Comparison of ENCODE assay signal across 13 cellular contexts in genomic region chr19:49786432-49786831, GRCh38. TPM values are rescaled to one million over a fixed set of nuclear protein-coding genes. Genes with fewer than 3 reads are reported as not detected.
A peak's percentile ranks its signal among the peaks of the same experiment; 100 is the strongest.
DNase-seq lines count a peak whose midpoint lies in the region; ATAC-seq and TF ChIP-seq lines count a peak whose summit lies in the region.
"Had no signal": no experiment of that assay in that cellular context is flagged by ENCODE, and none has a peak within 500 bp of the region (broad histone marks: within the 10 kb centered on the region; RNA-seq: fewer than 3 reads in every experiment).

No MANE protein-coding gene starts in this region.

- H3K9me3 ChIP-seq in AG04450 (ENCODE audit: control insufficient read depth, insufficient read depth, low read length) (peaks cover 3% of the 10 kb centered on the region; the same call in 1 of the 2 replicates), MG63 (no peaks in the 10 kb centered on the region)

- H3K27me3 ChIP-seq in AG04450 (ENCODE audit: control insufficient read depth, insufficient read depth, low read length): no peaks in the 10 kb centered on the region
- no peaks in the 10 kb centered on the region for H3K27me3 ChIP-seq in MG63

- peaks cover 20% of the 10 kb centered on the region for H3K4me1 Mint-ChIP-seq in mesothelial cell of epicardium
- no peaks in the 10 kb centered on the region for H3K4me1 Mint-ChIP-seq in activated CD4-positive, alpha-beta memory T cell treated with anti-CD3 and anti-CD28 coated beads for 36 hours (ENCODE audit: low read depth)

- no peak overlapping the region for H3K4me3 Mint-ChIP-seq in mesothelial cell of epicardium
- H3K4me3 Mint-ChIP-seq in activated CD4-positive, alpha-beta memory T cell treated with anti-CD3 and anti-CD28 coated beads for 36 hours: no peak overlapping the region
- H3K4me3 Mint-ChIP-seq: memory B cell had no signal

- CTCF ChIA-PET in AG04450 (lab: Charles Lee): interaction anchor here (1.2 kb wide), 1 partner anchor 19 kb away, joined by 3 read pairs; no protein-coding TSS in a partner anchor
- CTCF ChIA-PET in activated CD4-positive, alpha-beta memory T cell treated with anti-CD3 and anti-CD28 coated beads for 36 hours (lab: Charles Lee): no interaction called here

- DNase-seq in AG04450 (ENCODE audit: low read depth, low spot score) (no peak), HS-5 (ENCODE audit: low read depth) (peak; percentile 16), epithelial cell of esophagus (ENCODE audit: low read depth) (peak; percentile 71), mesothelial cell of epicardium (ENCODE audit: low spot score in 2 of 2, unreplicated experiment in 2 of 2) (no peak), MG63 (no peak)
- DNase-seq in activated CD4-positive, alpha-beta memory T cell treated with anti-CD3 and anti-CD28 coated beads for 36 hours: no peak
- DNase-seq: activated CD4-positive, CD25-positive, alpha-beta regulatory T cell; activated naive CD4-positive, alpha-beta T cell treated with anti-CD3 and anti-CD28 coated beads, Interleukin-2, amount 50 U/mL, for 16 hours; C1 segment of cervical spinal cord had no signal

- ATAC-seq in HG03045 (IDR thresholded peaks at IDR 0.05; ENCODE audit: unreplicated experiment) (no peak), HG03039 (IDR thresholded peaks at IDR 0.05; ENCODE audit: unreplicated experiment) (no peak)

- H3K27ac Mint-ChIP-seq in mesothelial cell of epicardium: peak overlapping the region; percentile 88
- no peak overlapping the region for H3K27ac Mint-ChIP-seq in activated CD4-positive, alpha-beta memory T cell treated with anti-CD3 and anti-CD28 coated beads for 36 hours
- H3K27ac Mint-ChIP-seq: memory B cell had no signal

- no peaks in the 10 kb centered on the region for H3K27me3 Mint-ChIP-seq in mesothelial cell of epicardium (ENCODE audit: low read depth)
- H3K27me3 Mint-ChIP-seq in activated CD4-positive, alpha-beta memory T cell treated with anti-CD3 and anti-CD28 coated beads for 36 hours: no peaks in the 10 kb centered on the region
- H3K27me3 Mint-ChIP-seq: memory B cell had no signal

- no peaks in the 10 kb centered on the region for H3K9me3 Mint-ChIP-seq in mesothelial cell of epicardium
- H3K9me3 Mint-ChIP-seq in activated CD4-positive, alpha-beta memory T cell treated with anti-CD3 and anti-CD28 coated beads for 36 hours: no peaks in the 10 kb centered on the region
- H3K9me3 Mint-ChIP-seq: memory B cell had no signal

- peaks cover 55% of the 10 kb centered on the region for H3K36me3 Mint-ChIP-seq in mesothelial cell of epicardium
- peaks cover 31% of the 10 kb centered on the region for H3K36me3 Mint-ChIP-seq in activated CD4-positive, alpha-beta memory T cell treated with anti-CD3 and anti-CD28 coated beads for 36 hours

- peak overlapping the region; percentile 11 for H3K27ac ChIP-seq in AG04450 (ENCODE audit: low read depth, low read length)

- peaks cover 50% of the 10 kb centered on the region for H3K36me3 ChIP-seq in MG63

- POLR2A ChIA-PET in AG04450 (lab: Yijun Ruan, JAX): no interaction called here
- POLR2A ChIA-PET in activated CD4-positive, alpha-beta memory T cell treated with anti-CD3 and anti-CD28 coated beads for 36 hours (lab: Charles Lee): interaction anchor here (0.5 kb wide), 1 partner anchor 182 kb away, joined by 4 read pairs; no protein-coding TSS in a partner anchor

- TF ChIP-seq CTCF in AG04450 (IDR thresholded peaks at IDR 0.05; ENCODE audit: low read depth, low read length) (no peak), epithelial cell of esophagus (IDR thresholded peaks at IDR 0.05; ENCODE audit: insufficient read depth, low read depth, low read length, missing control alignments) (no peak), mesothelial cell of epicardium (IDR thresholded peaks at IDR 0.05; ENCODE audit: unreplicated experiment) (no peak)

- intact Hi-C loops in activated CD4-positive, alpha-beta memory T cell treated with anti-CD3 and anti-CD28 coated beads for 36 hours (cut with micrococcal nuclease): no loop called here

- no peak overlapping the region for H3K4me3 ChIP-seq in AG04450 (ENCODE audit: low read depth, low read length)
- no peak overlapping the region for H3K4me3 ChIP-seq in epithelial cell of esophagus (ENCODE audit: low read length)
- H3K4me3 ChIP-seq in MG63: no peak overlapping the region

RNA-seq across cellular contexts. Expression of gene AP2A1, which starts 19.6 kb away (rescaled TPM):
- polyA plus RNA-seq in AG04450 (2011; rRNA removed): 59.1 and 82.2 TPM in 2 replicates
- polyA minus RNA-seq in AG04450 (2011; rRNA and poly(A)+ RNA removed): 96.8 and 122 TPM in 2 replicates
- 84.6 to 89.6 TPM (median 85.2 TPM) in 3 replicates for total RNA-seq in mesothelial cell of epicardium
- 10 to 100 TPM; 86.0 to 88.4 TPM for total RNA-seq in activated CD4-positive, alpha-beta memory T cell treated with anti-CD3 and anti-CD28 coated beads for 36 hours
- 83.8 and 115 TPM in 2 replicates for total RNA-seq in MG63 (2014; rRNA removed; shearing (Covaris generic); ENCODE audit: low replicate concordance)

RNA-seq across cellular contexts. Expression of gene TSKS, which starts 23.3 kb away (rescaled TPM):
- polyA plus RNA-seq in AG04450 (2011; rRNA removed): not detected in 2 replicates
- 0.09 TPM in 1 of 2 replicates, not detected in the other for polyA minus RNA-seq in AG04450 (2011; rRNA and poly(A)+ RNA removed)
- not detected in 3 replicates for total RNA-seq in mesothelial cell of epicardium
- under 1 TPM; 0.40 to 0.63 TPM for total RNA-seq in activated CD4-positive, alpha-beta memory T cell treated with anti-CD3 and anti-CD28 coated beads for 36 hours
- total RNA-seq in MG63 (2014; rRNA removed; shearing (Covaris generic); ENCODE audit: low replicate concordance): not detected in 2 replicates
- total RNA-seq: endothelial cell of umbilical vein had no signal

RNA-seq across cellular contexts. Expression of gene FUZ, which starts 26.7 kb away (rescaled TPM):
- 6.9 and 9.0 TPM in 2 replicates for polyA plus RNA-seq in AG04450 (2011; rRNA removed)
- polyA minus RNA-seq in AG04450 (2011; rRNA and poly(A)+ RNA removed): 4.1 and 8.0 TPM in 2 replicates
- total RNA-seq in mesothelial cell of epicardium: 23.1 to 25.8 TPM (median 23.2 TPM) in 3 replicates
- 10 to 100 TPM; 15.2 to 16.2 TPM for total RNA-seq in activated CD4-positive, alpha-beta memory T cell treated with anti-CD3 and anti-CD28 coated beads for 36 hours
- 8.2 and 31.4 TPM in 2 replicates for total RNA-seq in MG63 (2014; rRNA removed; shearing (Covaris generic); ENCODE audit: low replicate concordance)

RNA-seq across cellular contexts. Expression of gene MED25, which starts 31.7 kb away (rescaled TPM):
- polyA plus RNA-seq in AG04450 (2011; rRNA removed): 12.6 and 20.3 TPM in 2 replicates
- polyA minus RNA-seq in AG04450 (2011; rRNA and poly(A)+ RNA removed): 25.4 and 33.2 TPM in 2 replicates
- 103 to 107 TPM (median 105 TPM) in 3 replicates for total RNA-seq in mesothelial cell of epicardium
- total RNA-seq in activated CD4-positive, alpha-beta memory T cell treated with anti-CD3 and anti-CD28 coated beads for 36 hours: 10 to 100 TPM; 45.6 to 50.2 TPM
- total RNA-seq in MG63 (2014; rRNA removed; shearing (Covaris generic); ENCODE audit: low replicate concordance): 27.6 and 45.1 TPM in 2 replicates

Comparison
In these comparisons a context has a peak if more than half of its experiments do, and no peak if none do; other contexts are left out.
1. DNase-seq: peak in HS-5 (single experiment) and epithelial cell of esophagus (single experiment); none in AG04450 (single experiment), mesothelial cell of epicardium (0 of 2), activated CD4-positive, alpha-beta memory T cell treated with anti-CD3 and anti-CD28 coated beads for 36 hours (single experiment) and MG63 (single experiment).